16 cellular contexts compared by ENCODE assay signal in genomic region chr12:26808766-26809460, GRCh38. TPM values are rescaled to one million over a fixed set of nuclear protein-coding genes. Genes with fewer than 3 reads are reported as not detected.
DNase-seq lines count a peak whose midpoint lies in the region; ATAC-seq and TF ChIP-seq lines count a peak whose summit lies in the region.
"Had no signal": no experiment of that assay in that cellular context is flagged by ENCODE, and none has a peak within 500 bp of the region (broad histone marks: within the 10 kb centered on the region; RNA-seq: fewer than 3 reads in every experiment).

No MANE protein-coding gene starts in this region.

- no peaks in the 10 kb centered on the region for H3K9me3 Mint-ChIP-seq in activated CD8-positive, alpha-beta T cell treated with anti-CD3 and anti-CD28 coated beads for 36 hours
- H3K9me3 Mint-ChIP-seq in activated CD8-positive, alpha-beta T cell treated with anti-CD3 and anti-CD28 coated beads, Interleukin-2, amount 10 ng/mL, durations not matched to agents 7 days and 5 days (ENCODE audit: insufficient read depth): no peaks in the 10 kb centered on the region
- no peaks in the 10 kb centered on the region for H3K9me3 Mint-ChIP-seq in activated T-helper 17 cell treated with anti-CD3 and anti-CD28 coated beads, Interleukin-2, amount 50 U/mL, for 72 hours
- no peaks in the 10 kb centered on the region for H3K9me3 Mint-ChIP-seq in mesothelial cell of epicardium
- H3K9me3 Mint-ChIP-seq: activated CD4-positive, alpha-beta T cell treated with anti-CD3 and anti-CD28 coated beads, Interleukin-2, amount 10 ng/mL, durations not matched to agents 7 days and 5 days had no signal

- CTCF ChIA-PET in activated CD8-positive, alpha-beta T cell treated with anti-CD3 and anti-CD28 coated beads for 36 hours (lab: Charles Lee): interaction anchor here (1.0 to 3.5 kb wide), 5 partner anchors 11 to 116 kb away, joined by 3 to 13 read pairs (median 4); partner anchors contain the start of gene ITPR2
- CTCF ChIA-PET in activated CD8-positive, alpha-beta T cell treated with anti-CD3 and anti-CD28 coated beads, Interleukin-2, amount 10 ng/mL, durations not matched to agents 7 days and 5 days (lab: Charles Lee): interaction anchor here (1.1 to 1.6 kb wide), 3 partner anchors 9 to 76 kb away, joined by 3 read pairs; no protein-coding TSS in a partner anchor

- no peak overlapping the region for H3K4me3 Mint-ChIP-seq in activated CD8-positive, alpha-beta T cell treated with anti-CD3 and anti-CD28 coated beads for 36 hours
- H3K4me3 Mint-ChIP-seq in activated CD8-positive, alpha-beta T cell treated with anti-CD3 and anti-CD28 coated beads, Interleukin-2, amount 10 ng/mL, durations not matched to agents 7 days and 5 days: no peak overlapping the region
- H3K4me3 Mint-ChIP-seq in activated T-helper 17 cell treated with anti-CD3 and anti-CD28 coated beads, Interleukin-2, amount 50 U/mL, for 72 hours: peak overlapping the region; percentile 36
- no peak overlapping the region for H3K4me3 Mint-ChIP-seq in mesothelial cell of epicardium
- H3K4me3 Mint-ChIP-seq: activated CD4-positive, alpha-beta T cell treated with anti-CD3 and anti-CD28 coated beads, Interleukin-2, amount 10 ng/mL, durations not matched to agents 7 days and 5 days had no signal

- ATAC-seq in activated CD8-positive, alpha-beta T cell treated with anti-CD3 and anti-CD28 coated beads for 36 hours: peak; percentile 94
- no peak for ATAC-seq in activated CD8-positive, alpha-beta T cell treated with anti-CD3 and anti-CD28 coated beads, Interleukin-2, amount 10 ng/mL, durations not matched to agents 7 days and 5 days
- ATAC-seq in GM21390 (IDR thresholded peaks at IDR 0.05; ENCODE audit: unreplicated experiment): peak; percentile 57
- ATAC-seq in activated T-helper 17 cell treated with anti-CD3 and anti-CD28 coated beads, Interleukin-2, amount 50 U/mL, for 72 hours (replicated peaks): peak; percentile 90
- ATAC-seq: HCT116 had no signal

- no peak for TF ChIP-seq CTCF in activated CD8-positive, alpha-beta T cell treated with anti-CD3 and anti-CD28 coated beads for 36 hours (IDR thresholded peaks at IDR 0.05)
- no peak for TF ChIP-seq CTCF in mesothelial cell of epicardium (IDR thresholded peaks at IDR 0.05; ENCODE audit: unreplicated experiment)

- H3K27ac Mint-ChIP-seq in activated CD8-positive, alpha-beta T cell treated with anti-CD3 and anti-CD28 coated beads for 36 hours: peak overlapping the region; percentile 78
- no peak overlapping the region for H3K27ac Mint-ChIP-seq in activated CD8-positive, alpha-beta T cell treated with anti-CD3 and anti-CD28 coated beads, Interleukin-2, amount 10 ng/mL, durations not matched to agents 7 days and 5 days
- peak overlapping the region; percentile 59 for H3K27ac Mint-ChIP-seq in activated T-helper 17 cell treated with anti-CD3 and anti-CD28 coated beads, Interleukin-2, amount 50 U/mL, for 72 hours
- peak overlapping the region; percentile 44 for H3K27ac Mint-ChIP-seq in mesothelial cell of epicardium
- H3K27ac Mint-ChIP-seq: activated CD4-positive, alpha-beta T cell treated with anti-CD3 and anti-CD28 coated beads, Interleukin-2, amount 10 ng/mL, durations not matched to agents 7 days and 5 days had no signal

- peaks cover 51% of the 10 kb centered on the region for H3K4me1 Mint-ChIP-seq in activated CD8-positive, alpha-beta T cell treated with anti-CD3 and anti-CD28 coated beads for 36 hours (ENCODE audit: low read depth)
- peaks cover 10% of the 10 kb centered on the region for H3K4me1 Mint-ChIP-seq in activated CD8-positive, alpha-beta T cell treated with anti-CD3 and anti-CD28 coated beads, Interleukin-2, amount 10 ng/mL, durations not matched to agents 7 days and 5 days (ENCODE audit: low read depth)
- peaks cover 23% of the 10 kb centered on the region for H3K4me1 Mint-ChIP-seq in activated T-helper 17 cell treated with anti-CD3 and anti-CD28 coated beads, Interleukin-2, amount 50 U/mL, for 72 hours
- H3K4me1 Mint-ChIP-seq in mesothelial cell of epicardium: peaks cover 18% of the 10 kb centered on the region

- H3K36me3 Mint-ChIP-seq in activated CD8-positive, alpha-beta T cell treated with anti-CD3 and anti-CD28 coated beads for 36 hours (ENCODE audit: low read depth): peaks cover 23% of the 10 kb centered on the region
- H3K36me3 Mint-ChIP-seq in activated CD8-positive, alpha-beta T cell treated with anti-CD3 and anti-CD28 coated beads, Interleukin-2, amount 10 ng/mL, durations not matched to agents 7 days and 5 days (ENCODE audit: low read depth): peaks cover 9% of the 10 kb centered on the region
- H3K36me3 Mint-ChIP-seq in activated T-helper 17 cell treated with anti-CD3 and anti-CD28 coated beads, Interleukin-2, amount 50 U/mL, for 72 hours (ENCODE audit: low read depth): peaks cover 6% of the 10 kb centered on the region
- peaks cover 1% of the 10 kb centered on the region for H3K36me3 Mint-ChIP-seq in mesothelial cell of epicardium

- intact Hi-C loops in activated CD8-positive, alpha-beta T cell treated with anti-CD3 and anti-CD28 coated beads for 36 hours (cut with micrococcal nuclease): loop anchor here (10.0 kb wide), 1 partner anchor 64 kb away; no protein-coding TSS in a partner anchor

- peak; percentile 15 for DNase-seq in activated CD8-positive, alpha-beta T cell treated with anti-CD3 and anti-CD28 coated beads for 36 hours
- DNase-seq in activated CD8-positive, alpha-beta T cell treated with anti-CD3 and anti-CD28 coated beads, Interleukin-2, amount 10 ng/mL, durations not matched to agents 7 days and 5 days: no peak
- DNase-seq in mesothelial cell of epicardium (ENCODE audit: low spot score in 2 of 2, unreplicated experiment in 2 of 2) (no peak), DMS53 (lab: John Stamatoyannopoulos, UW) (no peak), epidermal melanocyte (ENCODE audit: insufficient read length, low spot score) (no peak), ecto neural progenitor cell (ENCODE audit: low spot score) (no peak)
- DNase-seq: activated CD4-positive, alpha-beta T cell treated with anti-CD3 and anti-CD28 coated beads, Interleukin-2, amount 10 ng/mL, durations not matched to agents 7 days and 5 days; amniotic stem cell; KG1; NCI-H2081; stimulated activated CD4-positive, alpha-beta T cell treated with anti-CD3 and anti-CD28 coated beads, Interleukin-4, amount 100 ng/mL, for 4 hours; substantia nigra; SW 1271 had no signal

- POLR2A ChIA-PET in activated CD8-positive, alpha-beta T cell treated with anti-CD3 and anti-CD28 coated beads for 36 hours (lab: Charles Lee): interaction anchor here (0.6 to 1.9 kb wide), 5 partner anchors 9 to 52 kb away, joined by 3 to 8 read pairs (median 3); partner anchors contain the start of gene ITPR2
- POLR2A ChIA-PET in activated CD8-positive, alpha-beta T cell treated with anti-CD3 and anti-CD28 coated beads, Interleukin-2, amount 10 ng/mL, durations not matched to agents 7 days and 5 days (lab: Charles Lee): interaction anchor here (0.6 kb wide), 1 partner anchor 11 kb away, joined by 3 read pairs; no protein-coding TSS in a partner anchor

- H3K27me3 Mint-ChIP-seq in activated CD8-positive, alpha-beta T cell treated with anti-CD3 and anti-CD28 coated beads for 36 hours: no peaks in the 10 kb centered on the region
- H3K27me3 Mint-ChIP-seq in activated CD8-positive, alpha-beta T cell treated with anti-CD3 and anti-CD28 coated beads, Interleukin-2, amount 10 ng/mL, durations not matched to agents 7 days and 5 days (ENCODE audit: low read depth): no peaks in the 10 kb centered on the region
- H3K27me3 Mint-ChIP-seq in activated T-helper 17 cell treated with anti-CD3 and anti-CD28 coated beads, Interleukin-2, amount 50 U/mL, for 72 hours: no peaks in the 10 kb centered on the region
- H3K27me3 Mint-ChIP-seq in mesothelial cell of epicardium (ENCODE audit: low read depth): no peaks in the 10 kb centered on the region
- H3K27me3 Mint-ChIP-seq: activated CD4-positive, alpha-beta T cell treated with anti-CD3 and anti-CD28 coated beads, Interleukin-2, amount 10 ng/mL, durations not matched to agents 7 days and 5 days had no signal

RNA-seq across cellular contexts. Expression of gene ITPR2, which starts 24.1 kb away (rescaled TPM):
- 10 to 100 TPM; 38.9 to 41.2 TPM for total RNA-seq in activated CD8-positive, alpha-beta T cell treated with anti-CD3 and anti-CD28 coated beads for 36 hours
- 10 to 100 TPM; 33.5 to 34.6 TPM for total RNA-seq in activated CD8-positive, alpha-beta T cell treated with anti-CD3 and anti-CD28 coated beads, Interleukin-2, amount 10 ng/mL, durations not matched to agents 7 days and 5 days
- 10 to 100 TPM; 37.1 to 48.2 TPM for total RNA-seq in activated T-helper 17 cell treated with anti-CD3 and anti-CD28 coated beads, Interleukin-2, amount 50 U/mL, for 72 hours
- total RNA-seq in mesothelial cell of epicardium: 54.3 to 63.9 TPM (median 62.3 TPM) in 3 replicates
